Comparison of ENCODE assay signal across 8 cellular contexts in genomic region chr15:84747423-84748273, GRCh38. TPM values are rescaled to one million over a fixed set of nuclear protein-coding genes. Genes with fewer than 3 reads are reported as not detected.
DNase-seq lines count a peak whose midpoint lies in the region; ATAC-seq and TF ChIP-seq lines count a peak whose summit lies in the region.

No MANE protein-coding gene starts in this region.

- intact Hi-C loops in naive thymus-derived CD4-positive, alpha-beta T cell (cut with micrococcal nuclease) = loop anchor here (1.0 to 10.0 kb wide), 14 partner anchors 11 to 233 kb away; partner anchors contain the start of genes PDE8A (in 2 of the 2), SEC11A (in 2 of the 2), NMB (in 1 of the 2) and WDR73 (in 1 of the 2)

- H3K36me3 ChIP-seq in naive thymus-derived CD4-positive, alpha-beta T cell (ENCODE audit: control insufficient read depth in 2 of 3, insufficient read depth in 3 of 3, low read length in 3 of 3) = peaks cover 0 to 5% (median 0%) of the 10 kb centered on the region in 3 experiments

- H3K27ac ChIP-seq in naive thymus-derived CD4-positive, alpha-beta T cell (ENCODE audit: low read depth, low read length) = peak overlapping the region; percentile 89

- H3K9me3 Mint-ChIP-seq in activated T-cell treated with anti-CD3 and anti-CD28 coated beads, Interleukin-2, amount 50 U/mL, for 72 hours = no peaks in the 10 kb centered on the region
- H3K9me3 Mint-ChIP-seq in naive thymus-derived CD4-positive, alpha-beta T cell = no peaks in the 10 kb centered on the region

- H3K4me1 Mint-ChIP-seq in activated T-cell treated with anti-CD3 and anti-CD28 coated beads, Interleukin-2, amount 50 U/mL, for 72 hours (ENCODE audit: low read depth) = peaks cover 67% of the 10 kb centered on the region
- H3K4me1 Mint-ChIP-seq in naive thymus-derived CD4-positive, alpha-beta T cell = peaks cover 50 to 80% (median 72%) of the 10 kb centered on the region in 7 donors

- no peaks in the 10 kb centered on the region for H3K27me3 Mint-ChIP-seq in activated T-cell treated with anti-CD3 and anti-CD28 coated beads, Interleukin-2, amount 50 U/mL, for 72 hours (ENCODE audit: low read depth)
- H3K27me3 Mint-ChIP-seq in naive thymus-derived CD4-positive, alpha-beta T cell = no peaks in the 10 kb centered on the region

- no peaks in the 10 kb centered on the region for H3K9me3 ChIP-seq in naive thymus-derived CD4-positive, alpha-beta T cell (ENCODE audit: control insufficient read depth in 2 of 3, low read length in 3 of 3)

- POLR2A ChIA-PET in naive thymus-derived CD4-positive, alpha-beta T cell (lab: Charles Lee) = interaction anchor here (0.6 to 9.7 kb wide), 15 partner anchors 8 to 233 kb away, joined by 3 to 357 read pairs (median 4); partner anchors contain the start of genes NMB, SEC11A and WDR73

- H3K4me3 Mint-ChIP-seq in activated T-cell treated with anti-CD3 and anti-CD28 coated beads, Interleukin-2, amount 50 U/mL, for 72 hours = peak overlapping the region; percentile 86 to 95
- H3K4me3 Mint-ChIP-seq in naive thymus-derived CD4-positive, alpha-beta T cell = peak overlapping the region; percentile 94 to 99 (median 98)

- DNase-seq in CD1c-positive myeloid dendritic cell (ENCODE audit: extremely low spot score) (peak; percentile 77), GM19240 (ENCODE audit: insufficient read length, low spot score) (peak; percentile 12), fibroblast of gingiva (ENCODE audit: low read depth) (peak; percentile 61)
- peak; percentile 77 for DNase-seq in activated T-cell treated with anti-CD3 and anti-CD28 coated beads, Interleukin-2, amount 50 U/mL, for 72 hours
- peak; percentile 71 to 83 (median 78) for DNase-seq in naive thymus-derived CD4-positive, alpha-beta T cell
- peak; percentile 67 for DNase-seq in stimulated activated naive CD4-positive, alpha-beta T cell treated with Interleukin-2 at 50 U/mL for 16 hours (lab: John Stamatoyannopoulos, UW)

- ATAC-seq in HG03457 (IDR thresholded peaks at IDR 0.05; ENCODE audit: unreplicated experiment) = peak; percentile 33
- peak; percentile 58 to 62 for ATAC-seq in activated T-cell treated with anti-CD3 and anti-CD28 coated beads, Interleukin-2, amount 50 U/mL, for 72 hours (replicated peaks in 1 of 2)
- ATAC-seq in naive thymus-derived CD4-positive, alpha-beta T cell = peak; percentile 74

- H3K4me1 ChIP-seq in naive thymus-derived CD4-positive, alpha-beta T cell (ENCODE audit: control insufficient read depth in 2 of 2, insufficient read depth in 2 of 2, low read length in 2 of 2) = peaks cover 27 to 36% of the 10 kb centered on the region in 2 donors

- H3K27me3 ChIP-seq in naive thymus-derived CD4-positive, alpha-beta T cell (ENCODE audit: control insufficient read depth in 2 of 2, insufficient read depth in 2 of 2, low read length in 2 of 2) = no peaks in the 10 kb centered on the region

- CTCF ChIA-PET in naive thymus-derived CD4-positive, alpha-beta T cell (lab: Charles Lee) = interaction anchor here (0.6 to 1.7 kb wide), 12 partner anchors 8 to 94 kb away, joined by 3 to 10 read pairs (median 4); partner anchors contain the start of genes SEC11A and WDR73

- peaks cover 9% of the 10 kb centered on the region in 2 donors for H3K36me3 Mint-ChIP-seq in activated T-cell treated with anti-CD3 and anti-CD28 coated beads, Interleukin-2, amount 50 U/mL, for 72 hours (ENCODE audit: insufficient read depth in 2 of 2)
- peaks cover 0 to 36% (median 6%) of the 10 kb centered on the region in 5 donors for H3K36me3 Mint-ChIP-seq in naive thymus-derived CD4-positive, alpha-beta T cell

- H3K4me3 ChIP-seq in naive thymus-derived CD4-positive, alpha-beta T cell (ENCODE audit: low read length) = peak overlapping the region; percentile 96

- H3K27ac Mint-ChIP-seq in activated T-cell treated with anti-CD3 and anti-CD28 coated beads, Interleukin-2, amount 50 U/mL, for 72 hours = peak overlapping the region; percentile 95
- H3K27ac Mint-ChIP-seq in naive thymus-derived CD4-positive, alpha-beta T cell = peak overlapping the region; percentile 94 to 100 (median 99)

TF ChIP-seq in PFSK-1, 5 proteins besides CTCF, POLR2A, EP300 and RAD21:
- peak; percentile 34; the same call in 1 of the 2 replicates for TF ChIP-seq TAF1 (IDR thresholded peaks at IDR 0.05; ENCODE audit: borderline replicate concordance, insufficient read depth, low read length)
- TF ChIP-seq SIN3A (IDR thresholded peaks at IDR 0.05; ENCODE audit: borderline replicate concordance, insufficient read depth, low read length) = no peak
- TF ChIP-seq POLR2AphosphoS5 (IDR thresholded peaks at IDR 0.05; ENCODE audit: low read depth, low read length) = no peak
- TF ChIP-seq REST (IDR thresholded peaks at IDR 0.05; ENCODE audit: insufficient read depth in 1 of 2, low read depth in 2 of 2, low read length in 2 of 2) = no peak
- TF ChIP-seq FOXP2 (optimal IDR thresholded peaks at IDR 0.05; ENCODE audit: borderline replicate concordance, extremely low read depth, extremely low read length, insufficient read depth) = no peak

RNA-seq across cellular contexts. Expression of gene ZNF592, which starts 0.7 kb away (rescaled TPM):
- polyA plus RNA-seq in PFSK-1 (2012; ENCODE audit: insufficient read length, low read depth) = 22.5 TPM
- 10 to 100 TPM; 33.5 to 39.5 TPM for total RNA-seq in activated T-cell treated with anti-CD3 and anti-CD28 coated beads, Interleukin-2, amount 50 U/mL, for 72 hours
- total RNA-seq in naive thymus-derived CD4-positive, alpha-beta T cell = 10 to 100 TPM; 36.6 to 39.0 (median 37.6) TPM
- polyA plus RNA-seq in naive thymus-derived CD4-positive, alpha-beta T cell = 10 to 100 TPM in 1 of 2 donors, 1 to 10 TPM in 1; 4.9 to 14.0 TPM

RNA-seq across cellular contexts. Expression of gene SEC11A, which starts 31.7 kb away (rescaled TPM):
- 147 TPM for polyA plus RNA-seq in PFSK-1 (2012; ENCODE audit: insufficient read length, low read depth)
- total RNA-seq in activated T-cell treated with anti-CD3 and anti-CD28 coated beads, Interleukin-2, amount 50 U/mL, for 72 hours = 100 to 1,000 TPM; 120 to 134 TPM
- 100 to 1,000 TPM in 1 of 5 experiments, 10 to 100 TPM in 4; 54.3 to 108 (median 63.5) TPM for total RNA-seq in naive thymus-derived CD4-positive, alpha-beta T cell
- polyA plus RNA-seq in naive thymus-derived CD4-positive, alpha-beta T cell = 100 to 1,000 TPM; 116 to 136 TPM

Comparison
In these comparisons a context has a peak if more than half of its experiments do, and no peak if none do; other contexts are left out.
1. Peak in every context shown above with its lines: DNase-seq, ATAC-seq, H3K4me3 ChIP-seq and H3K27ac ChIP-seq.
2. DNase-seq: peak in every context shown above with its lines; median percentile 78 in naive thymus-derived CD4-positive, alpha-beta T cell; 77 in CD1c-positive myeloid dendritic cell; 77 in activated T-cell treated with anti-CD3 and anti-CD28 coated beads, Interleukin-2, amount 50 U/mL, for 72 hours; 67 in stimulated activated naive CD4-positive, alpha-beta T cell treated with Interleukin-2 at 50 U/mL for 16 hours; 61 in fibroblast of gingiva; 12 in GM19240.